ENCODE assay signal across 1 cellular context in the genomic region with DNA sequence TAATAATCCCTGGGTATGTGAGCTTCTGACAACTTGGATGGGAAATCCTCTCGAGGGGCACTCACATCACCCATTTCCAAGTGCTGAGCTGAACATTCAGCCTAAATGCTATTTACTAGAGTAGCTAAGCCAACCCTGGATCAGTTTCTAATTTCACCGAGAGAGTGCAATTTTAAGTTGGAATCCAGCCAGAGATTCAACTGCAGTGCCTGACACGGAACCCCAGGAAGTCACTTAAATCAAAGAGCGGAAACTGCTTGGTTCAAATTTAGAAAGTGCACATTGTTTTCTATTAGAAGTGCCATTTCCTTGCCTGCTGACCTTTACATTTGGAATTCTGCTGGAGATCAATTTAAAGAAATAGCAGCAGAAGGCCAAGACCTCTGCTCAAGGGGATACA.
TF ChIP-seq lines count a peak whose summit lies in the region.

No MANE protein-coding gene starts in this region.

TF ChIP-seq in GM23338, 12 proteins besides CTCF, POLR2A, EP300 and RAD21 (continued from another document):
- TF ChIP-seq, protein P1, sequence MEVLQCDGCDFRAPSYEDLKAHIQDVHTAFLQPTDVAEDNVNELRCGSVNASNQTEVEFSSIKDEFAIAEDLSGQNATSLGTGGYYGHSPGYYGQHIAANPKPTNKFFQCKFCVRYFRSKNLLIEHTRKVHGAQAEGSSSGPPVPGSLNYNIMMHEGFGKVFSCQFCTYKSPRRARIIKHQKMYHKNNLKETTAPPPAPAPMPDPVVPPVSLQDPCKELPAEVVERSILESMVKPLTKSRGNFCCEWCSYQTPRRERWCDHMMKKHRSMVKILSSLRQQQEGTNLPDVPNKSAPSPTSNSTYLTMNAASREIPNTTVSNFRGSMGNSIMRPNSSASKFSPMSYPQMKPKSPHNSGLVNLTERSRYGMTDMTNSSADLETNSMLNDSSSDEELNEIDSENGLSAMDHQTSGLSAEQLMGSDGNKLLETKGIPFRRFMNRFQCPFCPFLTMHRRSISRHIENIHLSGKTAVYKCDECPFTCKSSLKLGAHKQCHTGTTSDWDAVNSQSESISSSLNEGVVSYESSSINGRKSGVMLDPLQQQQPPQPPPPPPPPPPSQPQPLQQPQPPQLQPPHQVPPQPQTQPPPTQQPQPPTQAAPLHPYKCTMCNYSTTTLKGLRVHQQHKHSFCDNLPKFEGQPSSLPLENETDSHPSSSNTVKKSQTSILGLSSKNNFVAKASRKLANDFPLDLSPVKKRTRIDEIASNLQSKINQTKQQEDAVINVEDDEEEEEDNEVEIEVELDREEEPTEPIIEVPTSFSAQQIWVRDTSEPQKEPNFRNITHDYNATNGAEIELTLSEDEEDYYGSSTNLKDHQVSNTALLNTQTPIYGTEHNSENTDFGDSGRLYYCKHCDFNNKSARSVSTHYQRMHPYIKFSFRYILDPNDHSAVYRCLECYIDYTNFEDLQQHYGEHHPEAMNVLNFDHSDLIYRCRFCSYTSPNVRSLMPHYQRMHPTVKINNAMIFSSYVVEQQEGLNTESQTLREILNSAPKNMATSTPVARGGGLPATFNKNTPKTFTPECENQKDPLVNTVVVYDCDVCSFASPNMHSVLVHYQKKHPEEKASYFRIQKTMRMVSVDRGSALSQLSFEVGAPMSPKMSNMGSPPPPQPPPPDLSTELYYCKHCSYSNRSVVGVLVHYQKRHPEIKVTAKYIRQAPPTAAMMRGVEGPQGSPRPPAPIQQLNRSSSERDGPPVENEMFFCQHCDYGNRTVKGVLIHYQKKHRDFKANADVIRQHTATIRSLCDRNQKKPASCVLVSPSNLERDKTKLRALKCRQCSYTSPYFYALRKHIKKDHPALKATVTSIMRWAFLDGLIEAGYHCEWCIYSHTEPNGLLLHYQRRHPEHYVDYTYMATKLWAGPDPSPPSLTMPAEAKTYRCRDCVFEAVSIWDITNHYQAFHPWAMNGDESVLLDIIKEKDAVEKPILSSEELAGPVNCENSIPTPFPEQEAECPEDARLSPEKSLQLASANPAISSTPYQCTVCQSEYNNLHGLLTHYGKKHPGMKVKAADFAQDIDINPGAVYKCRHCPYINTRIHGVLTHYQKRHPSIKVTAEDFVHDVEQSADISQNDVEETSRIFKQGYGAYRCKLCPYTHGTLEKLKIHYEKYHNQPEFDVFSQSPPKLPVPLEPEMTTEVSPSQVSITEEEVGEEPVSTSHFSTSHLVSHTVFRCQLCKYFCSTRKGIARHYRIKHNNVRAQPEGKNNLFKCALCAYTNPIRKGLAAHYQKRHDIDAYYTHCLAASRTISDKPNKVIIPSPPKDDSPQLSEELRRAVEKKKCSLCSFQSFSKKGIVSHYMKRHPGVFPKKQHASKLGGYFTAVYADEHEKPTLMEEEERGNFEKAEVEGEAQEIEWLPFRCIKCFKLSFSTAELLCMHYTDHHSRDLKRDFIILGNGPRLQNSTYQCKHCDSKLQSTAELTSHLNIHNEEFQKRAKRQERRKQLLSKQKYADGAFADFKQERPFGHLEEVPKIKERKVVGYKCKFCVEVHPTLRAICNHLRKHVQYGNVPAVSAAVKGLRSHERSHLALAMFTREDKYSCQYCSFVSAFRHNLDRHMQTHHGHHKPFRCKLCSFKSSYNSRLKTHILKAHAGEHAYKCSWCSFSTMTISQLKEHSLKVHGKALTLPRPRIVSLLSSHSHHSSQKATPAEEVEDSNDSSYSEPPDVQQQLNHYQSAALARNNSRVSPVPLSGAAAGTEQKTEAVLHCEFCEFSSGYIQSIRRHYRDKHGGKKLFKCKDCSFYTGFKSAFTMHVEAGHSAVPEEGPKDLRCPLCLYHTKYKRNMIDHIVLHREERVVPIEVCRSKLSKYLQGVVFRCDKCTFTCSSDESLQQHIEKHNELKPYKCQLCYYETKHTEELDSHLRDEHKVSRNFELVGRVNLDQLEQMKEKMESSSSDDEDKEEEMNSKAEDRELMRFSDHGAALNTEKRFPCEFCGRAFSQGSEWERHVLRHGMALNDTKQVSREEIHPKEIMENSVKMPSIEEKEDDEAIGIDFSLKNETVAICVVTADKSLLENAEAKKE (CRISPR knock-in tag; IDR thresholded peaks at IDR 0.05): no peak
- TF ChIP-seq, protein P2, sequence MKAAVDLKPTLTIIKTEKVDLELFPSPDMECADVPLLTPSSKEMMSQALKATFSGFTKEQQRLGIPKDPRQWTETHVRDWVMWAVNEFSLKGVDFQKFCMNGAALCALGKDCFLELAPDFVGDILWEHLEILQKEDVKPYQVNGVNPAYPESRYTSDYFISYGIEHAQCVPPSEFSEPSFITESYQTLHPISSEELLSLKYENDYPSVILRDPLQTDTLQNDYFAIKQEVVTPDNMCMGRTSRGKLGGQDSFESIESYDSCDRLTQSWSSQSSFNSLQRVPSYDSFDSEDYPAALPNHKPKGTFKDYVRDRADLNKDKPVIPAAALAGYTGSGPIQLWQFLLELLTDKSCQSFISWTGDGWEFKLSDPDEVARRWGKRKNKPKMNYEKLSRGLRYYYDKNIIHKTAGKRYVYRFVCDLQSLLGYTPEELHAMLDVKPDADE (IDR thresholded peaks at IDR 0.05): no peak
- TF ChIP-seq STAT1 (IDR thresholded peaks at IDR 0.05; ENCODE audit: unreplicated experiment): no peak
- no peak for TF ChIP-seq ZNF114 (CRISPR knock-in tag; IDR thresholded peaks at IDR 0.05)
- no peak for TF ChIP-seq EZH2 (IDR thresholded peaks at IDR 0.05; ENCODE audit: low read depth, unreplicated experiment)
- no peak for TF ChIP-seq JUNB (IDR thresholded peaks at IDR 0.05; ENCODE audit: unreplicated experiment)
- TF ChIP-seq, protein P3, sequence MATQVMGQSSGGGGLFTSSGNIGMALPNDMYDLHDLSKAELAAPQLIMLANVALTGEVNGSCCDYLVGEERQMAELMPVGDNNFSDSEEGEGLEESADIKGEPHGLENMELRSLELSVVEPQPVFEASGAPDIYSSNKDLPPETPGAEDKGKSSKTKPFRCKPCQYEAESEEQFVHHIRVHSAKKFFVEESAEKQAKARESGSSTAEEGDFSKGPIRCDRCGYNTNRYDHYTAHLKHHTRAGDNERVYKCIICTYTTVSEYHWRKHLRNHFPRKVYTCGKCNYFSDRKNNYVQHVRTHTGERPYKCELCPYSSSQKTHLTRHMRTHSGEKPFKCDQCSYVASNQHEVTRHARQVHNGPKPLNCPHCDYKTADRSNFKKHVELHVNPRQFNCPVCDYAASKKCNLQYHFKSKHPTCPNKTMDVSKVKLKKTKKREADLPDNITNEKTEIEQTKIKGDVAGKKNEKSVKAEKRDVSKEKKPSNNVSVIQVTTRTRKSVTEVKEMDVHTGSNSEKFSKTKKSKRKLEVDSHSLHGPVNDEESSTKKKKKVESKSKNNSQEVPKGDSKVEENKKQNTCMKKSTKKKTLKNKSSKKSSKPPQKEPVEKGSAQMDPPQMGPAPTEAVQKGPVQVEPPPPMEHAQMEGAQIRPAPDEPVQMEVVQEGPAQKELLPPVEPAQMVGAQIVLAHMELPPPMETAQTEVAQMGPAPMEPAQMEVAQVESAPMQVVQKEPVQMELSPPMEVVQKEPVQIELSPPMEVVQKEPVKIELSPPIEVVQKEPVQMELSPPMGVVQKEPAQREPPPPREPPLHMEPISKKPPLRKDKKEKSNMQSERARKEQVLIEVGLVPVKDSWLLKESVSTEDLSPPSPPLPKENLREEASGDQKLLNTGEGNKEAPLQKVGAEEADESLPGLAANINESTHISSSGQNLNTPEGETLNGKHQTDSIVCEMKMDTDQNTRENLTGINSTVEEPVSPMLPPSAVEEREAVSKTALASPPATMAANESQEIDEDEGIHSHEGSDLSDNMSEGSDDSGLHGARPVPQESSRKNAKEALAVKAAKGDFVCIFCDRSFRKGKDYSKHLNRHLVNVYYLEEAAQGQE (IDR thresholded peaks at IDR 0.05; ENCODE audit: unreplicated experiment): no peak
TF ChIP-seq in GM23338: peak in this region for 0.
